ENCODE assay signal across 26 cellular contexts in genomic region chr6:124927806-124928205, GRCh38. TPM values are rescaled to one million over a fixed set of nuclear protein-coding genes. Genes with fewer than 3 reads are reported as not detected.
A peak's percentile ranks its signal among the peaks of the same experiment; 100 is the strongest.
DNase-seq lines count a peak whose midpoint lies in the region; ATAC-seq and TF ChIP-seq lines count a peak whose summit lies in the region.
"Had no signal": no experiment of that assay in that cellular context is flagged by ENCODE, and none has a peak within 500 bp of the region (broad histone marks: within the 10 kb centered on the region; RNA-seq: fewer than 3 reads in every experiment).

No MANE protein-coding gene starts in this region.

- no peak overlapping the region for H3K27ac Mint-ChIP-seq in WTC11
- no peak overlapping the region for H3K27ac Mint-ChIP-seq in activated CD4-positive, alpha-beta T cell treated with anti-CD3 and anti-CD28 coated beads, Interleukin-2, amount 10 ng/mL, durations not matched to agents 24 days and 14 days
- H3K27ac Mint-ChIP-seq: B cell, natural killer cell had no signal

- H3K9me3 Mint-ChIP-seq in WTC11, result peaks cover 4% of the 10 kb centered on the region
- H3K9me3 Mint-ChIP-seq in activated CD4-positive, alpha-beta T cell treated with anti-CD3 and anti-CD28 coated beads, Interleukin-2, amount 10 ng/mL, durations not matched to agents 24 days and 14 days, result no peaks in the 10 kb centered on the region
- H3K9me3 Mint-ChIP-seq: natural killer cell had no signal

- TF ChIP-seq CTCF in foreskin fibroblast (IDR thresholded peaks at IDR 0.05; ENCODE audit: low read depth, low read length) (no peak), WTC11 (IDR thresholded peaks at IDR 0.05) (no peak)

- no peaks in the 10 kb centered on the region for H3K27me3 Mint-ChIP-seq in WTC11 (ENCODE audit: low read depth)
- peaks cover 1% of the 10 kb centered on the region for H3K27me3 Mint-ChIP-seq in activated CD4-positive, alpha-beta T cell treated with anti-CD3 and anti-CD28 coated beads, Interleukin-2, amount 10 ng/mL, durations not matched to agents 24 days and 14 days
- H3K27me3 Mint-ChIP-seq: B cell had no signal

- no peak overlapping the region for H3K4me3 ChIP-seq in foreskin fibroblast (ENCODE audit: low read depth in 1 of 2, low read length in 2 of 2)
- H3K4me3 ChIP-seq: MG63, pancreas, sigmoid colon, transverse colon had no signal

- intact Hi-C loops in activated CD4-positive, alpha-beta T cell treated with anti-CD3 and anti-CD28 coated beads, Interleukin-2, amount 10 ng/mL, durations not matched to agents 24 days and 14 days (cut with micrococcal nuclease), result no loop called here

- CTCF ChIA-PET in WTC11 (lab: Charles Lee), result no interaction called here

- H3K36me3 Mint-ChIP-seq in WTC11, result no peaks in the 10 kb centered on the region
- H3K36me3 Mint-ChIP-seq in activated CD4-positive, alpha-beta T cell treated with anti-CD3 and anti-CD28 coated beads, Interleukin-2, amount 10 ng/mL, durations not matched to agents 24 days and 14 days (ENCODE audit: low read depth), result no peaks in the 10 kb centered on the region
- H3K36me3 Mint-ChIP-seq: natural killer cell had no signal

- POLR2A ChIA-PET in WTC11 (lab: Charles Lee), result no interaction called here

- H3K4me3 Mint-ChIP-seq in WTC11, result no peak overlapping the region
- no peak overlapping the region for H3K4me3 Mint-ChIP-seq in activated CD4-positive, alpha-beta T cell treated with anti-CD3 and anti-CD28 coated beads, Interleukin-2, amount 10 ng/mL, durations not matched to agents 24 days and 14 days
- H3K4me3 Mint-ChIP-seq: B cell, natural killer cell had no signal

- no peaks in the 10 kb centered on the region for H3K4me1 Mint-ChIP-seq in WTC11
- H3K4me1 Mint-ChIP-seq in activated CD4-positive, alpha-beta T cell treated with anti-CD3 and anti-CD28 coated beads, Interleukin-2, amount 10 ng/mL, durations not matched to agents 24 days and 14 days, result no peaks in the 10 kb centered on the region
- H3K4me1 Mint-ChIP-seq: B cell, natural killer cell had no signal

- DNase-seq in DMS79 treated with DMSO at 0.1 percent for 48 hours (lab: John Stamatoyannopoulos, UW) (peak; percentile 49), DMS79 (lab: John Stamatoyannopoulos, UW) (no peak), astrocyte of the hippocampus (ENCODE audit: low read depth, low spot score) (peak; percentile 56), foreskin fibroblast (peak; percentile 73 to 84), WTC11 (ENCODE audit: low spot score) (no peak)
- no peak for DNase-seq in activated naive CD4-positive, alpha-beta T cell treated with Interleukin-2 at 50 U/mL for 16 hours
- DNase-seq in activated CD4-positive, alpha-beta T cell treated with anti-CD3 and anti-CD28 coated beads, Interleukin-2, amount 10 ng/mL, durations not matched to agents 24 days and 14 days, result no peak
- DNase-seq: activated CD4-positive, alpha-beta T cell treated with anti-CD3 and anti-CD28 coated beads, Interleukin-2, amount 50 U/mL, for 1 hour; activated CD8-positive, alpha-beta memory T cell treated with anti-CD3 and anti-CD28 coated beads, Interleukin-2, amount 50 U/mL, for 48 hours; activated gamma-delta T cell treated with Interleukin-2 at 50 U/mL for 16 hours; amniotic stem cell; cerebellar nuclear complex; COR-L47; effector memory CD4-positive, alpha-beta T cell; GOT3; left colon; MG63; natural killer cell; NCI-H146; pancreas; sigmoid colon; stimulated activated CD4-positive, alpha-beta T cell treated with anti-CD3 and anti-CD28 coated beads, Interleukin-2, amount 100 ng/mL, for 24 hours; stimulated activated naive CD8-positive, alpha-beta T cell treated with anti-CD3 and anti-CD28 coated beads, Interleukin-15, Interleukin-2, amounts not matched to agents 100 U/mL and 50 U/mL, for 24 hours; transverse colon had no signal

- ATAC-seq in WTC11 (no peak), GM18520 (IDR thresholded peaks at IDR 0.05; ENCODE audit: unreplicated experiment) (no peak)
- ATAC-seq: left colon; natural killer cell; pancreas; stimulated activated naive CD8-positive, alpha-beta T cell treated with anti-CD3 and anti-CD28 coated beads, Interleukin-15, Interleukin-2, amounts not matched to agents 100 U/mL and 50 U/mL, for 24 hours had no signal

TF ChIP-seq in WTC11, 78 proteins besides CTCF, POLR2A, EP300 and RAD21:
- TF ChIP-seq GABPB1 (CRISPR knock-in tag; IDR thresholded peaks at IDR 0.05) (no peak), ZNF263 (CRISPR knock-in tag; IDR thresholded peaks at IDR 0.05; ENCODE audit: low read depth) (no peak), SOX15 (CRISPR knock-in tag; IDR thresholded peaks at IDR 0.05) (no peak), GRHL2 (CRISPR knock-in tag; IDR thresholded peaks at IDR 0.05; ENCODE audit: insufficient replicate concordance, severe bottlenecking) (no peak), NFATC4 (CRISPR knock-in tag; IDR thresholded peaks at IDR 0.05) (no peak)

RNA-seq across cellular contexts. Expression of gene RNF217, which starts 34.4 kb away (rescaled TPM):
- 7.4 to 12.2 TPM (median 11.0 TPM) in 3 replicates for total RNA-seq in WTC11 (2021)
- total RNA-seq in activated CD4-positive, alpha-beta T cell treated with anti-CD3 and anti-CD28 coated beads, Interleukin-2, amount 10 ng/mL, durations not matched to agents 24 days and 14 days, result 0.72 and 1.2 TPM in 2 replicates
- total RNA-seq: B cell had no signal

Comparison
In these comparisons a context has a peak if more than half of its experiments do, and no peak if none do; other contexts are left out.
1. DNase-seq: peak in DMS79 treated with DMSO at 0.1 percent for 48 hours (single experiment), astrocyte of the hippocampus (single experiment) and foreskin fibroblast (2 of 2); none in DMS79 (single experiment), activated naive CD4-positive, alpha-beta T cell treated with Interleukin-2 at 50 U/mL for 16 hours (single experiment), WTC11 (single experiment) and activated CD4-positive, alpha-beta T cell treated with anti-CD3 and anti-CD28 coated beads, Interleukin-2, amount 10 ng/mL, durations not matched to agents 24 days and 14 days (single experiment).